ENCODE assay signal across 29 cellular contexts in genomic region chr3:58728723-58729122, GRCh38.
"Had no signal": no experiment of that assay in that cellular context is flagged by ENCODE, and none has a peak within 500 bp of the region (broad histone marks: within the 10 kb centered on the region; RNA-seq: fewer than 3 reads in every experiment).

No MANE protein-coding gene starts in this region.

- H3K4me3 Mint-ChIP-seq: mesothelial cell of epicardium, naive B cell, natural killer cell, nephron progenitor cell, neural progenitor cell had no signal

- H3K9me3 Mint-ChIP-seq: natural killer cell, nephron progenitor cell, neural progenitor cell had no signal

- ATAC-seq: natural killer cell, right cardiac atrium, sciatic nerve, upper lobe of right lung had no signal

- H3K27ac Mint-ChIP-seq: mesothelial cell of epicardium, naive B cell, natural killer cell, nephron progenitor cell, neural progenitor cell, progenitor cell of endocrine pancreas had no signal

- H3K27me3 ChIP-seq: neural progenitor cell, neutrophil, ovary, suprapubic skin, tibial artery, upper lobe of right lung had no signal

- DNase-seq: head of caudate nucleus; hippocampal formation; kidney; left ventricle myocardium inferior; mesendoderm; naive B cell; natural killer cell; nephron progenitor cell; occipital lobe; ovary; retina; right cardiac atrium; stimulated activated CD4-positive, alpha-beta T cell treated with anti-CD3 and anti-CD28 coated beads, Interleukin-12 subunit alpha, Interleukin-12 subunit beta, amount 100 ng/mL, for 4 hours; stimulated activated CD4-positive, alpha-beta T cell treated with anti-CD3 and anti-CD28 coated beads, Interleukin-15, amount 100 ng/mL, for 24 hours; stimulated activated CD4-positive, alpha-beta T cell treated with anti-CD3 and anti-CD28 coated beads, Interleukin-2, amount 100 ng/mL, for 24 hours; stimulated activated CD4-positive, alpha-beta T cell treated with anti-CD3 and anti-CD28 coated beads, Interleukin-4, amount 100 ng/mL, for 1 hour; stimulated activated naive CD4-positive, alpha-beta T cell treated with Interleukin-2 at 50 U/mL for 16 hours; tibial artery; trophoblast cell; upper lobe of right lung had no signal

- H3K4me3 ChIP-seq: left ventricle myocardium inferior, lung, neural progenitor cell, ovary, skin epidermis, suprapubic skin, thoracic aorta, tibial artery, upper lobe of right lung had no signal

- H3K4me1 Mint-ChIP-seq: naive B cell, natural killer cell, nephron progenitor cell had no signal

- H3K27ac ChIP-seq: left ventricle myocardium inferior, neural progenitor cell, neutrophil, ovary, skin epidermis, suprapubic skin, thoracic aorta, tibial artery, upper lobe of right lung had no signal

- H3K4me2 ChIP-seq: neural progenitor cell had no signal

- H3K36me3 Mint-ChIP-seq: mesothelial cell of epicardium, naive B cell, natural killer cell, neural progenitor cell had no signal

- H2AFZ ChIP-seq: neural progenitor cell had no signal

- H3K4me1 ChIP-seq: left ventricle myocardium inferior, suprapubic skin, tibial artery, upper lobe of right lung had no signal

- H3K27me3 Mint-ChIP-seq: naive B cell, progenitor cell of endocrine pancreas had no signal

- H3K36me3 ChIP-seq: left ventricle myocardium inferior, neural progenitor cell, neutrophil, ovary, suprapubic skin, thoracic aorta, tibial artery, upper lobe of right lung had no signal
